In genomic region chr17:6415616-6416015, GRCh38 we compare ENCODE assay signal across 24 cellular contexts. TPM values are rescaled to one million over a fixed set of nuclear protein-coding genes. Genes with fewer than 3 reads are reported as not detected.
"Had no signal": no experiment of that assay in that cellular context is flagged by ENCODE, and none has a peak within 500 bp of the region (broad histone marks: within the 10 kb centered on the region; RNA-seq: fewer than 3 reads in every experiment).

No MANE protein-coding gene starts in this region.

- H3K27ac ChIP-seq: RWPE1 had no signal

- H3K9me3 ChIP-seq: MG63 had no signal

- H3K36me3 ChIP-seq: MG63 had no signal

- H3K4me3 ChIP-seq: K562, MG63 had no signal

- H3K27me3 ChIP-seq: MG63 had no signal

- ATAC-seq: HepG2, K562, Panc1 had no signal

- DNase-seq: IMR-90, MG63, NCI-H1092, NCI-H1105 treated with DMSO at 0.1 percent for 48 hours, NCI-H1417 treated with DMSO at 0.1 percent for 48 hours, NCI-H146, NCI-H1694 treated with DMSO at 0.1 percent for 48 hours, NCI-H1930, NCI-H2081, NCI-H2107, NCI-H2227 treated with DMSO at 0.1 percent for 48 hours, NCI-H524, NCI-H69, NCI-H774, SHP77 had no signal

RNA-seq across cellular contexts. Expression of gene AIPL1, which starts 19.3 kb away (rescaled TPM):
- total RNA-seq: HepG2; HT1080; IMR-90; K562; LHCN-M2; NCI-H460; SK-MEL-5; T-helper 1 cell treated with Interleukin-12 subunit alpha and Interleukin-12 subunit beta and Interleukin-4 antibody, amounts not matched to agents 30 ng/mL and 1 ng/mL, for 36 hours had no signal
- polyA plus RNA-seq: HepG2, IMR-90, K562 had no signal
